24 cellular contexts compared by ENCODE assay signal in the genomic region with DNA sequence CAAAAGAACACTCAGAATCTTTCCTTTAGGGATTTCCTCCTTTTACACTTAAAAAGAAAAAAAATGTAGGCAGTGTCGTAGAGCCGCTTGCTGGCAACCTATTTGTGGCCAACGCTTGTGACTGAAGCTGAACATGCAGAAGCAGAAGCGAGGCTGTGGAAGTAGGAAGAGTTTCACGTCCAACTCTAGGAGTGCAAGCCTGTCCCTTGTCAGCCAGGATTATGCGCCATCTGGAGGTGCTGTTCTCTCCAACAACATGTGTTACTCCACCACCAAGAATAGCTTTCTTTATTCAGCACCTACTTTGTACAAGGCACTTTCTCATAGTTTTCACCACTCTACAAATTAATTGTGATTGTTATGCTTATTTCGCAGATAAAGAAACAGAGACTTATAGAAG.
DNase-seq lines count a peak whose midpoint lies in the region; ATAC-seq and TF ChIP-seq lines count a peak whose summit lies in the region.
"Had no signal": no experiment of that assay in that cellular context is flagged by ENCODE, and none has a peak within 500 bp of the region (broad histone marks: within the 10 kb centered on the region; RNA-seq: fewer than 3 reads in every experiment).

No MANE protein-coding gene starts in this region.

- in situ Hi-C loops in brain microvascular endothelial cell (cut with HindIII; ENCODE audit: low pct_ligation_motif_present, low sequenced_read_pairs) = no loop called here

- no peaks in the 10 kb centered on the region for H3K27me3 ChIP-seq in brain microvascular endothelial cell (replicated peaks)
- H3K27me3 ChIP-seq: upper lobe of right lung had no signal

- no peaks in the 10 kb centered on the region for H3K36me3 ChIP-seq in brain microvascular endothelial cell (replicated peaks)
- H3K36me3 ChIP-seq: upper lobe of right lung had no signal

- DNase-seq in NCI-H82 (lab: John Stamatoyannopoulos, UW) (peak; percentile 60), NCI-H82 treated with DMSO at 0.1 percent for 48 hours (lab: John Stamatoyannopoulos, UW; ENCODE audit: unreplicated experiment) (no peak), NB4 (ENCODE audit: low read depth) (peak; percentile 30), brain microvascular endothelial cell (no peak), superior temporal gyrus (ENCODE audit: extremely low spot score) (peak; percentile 66)
- DNase-seq in stimulated activated CD4-positive, alpha-beta T cell treated with anti-CD3 and anti-CD28 coated beads, Interleukin-4, amount 100 ng/mL, for 1 hour = no peak
- DNase-seq: activated CD4-positive, alpha-beta T cell treated with anti-CD3 and anti-CD28 coated beads, Interleukin-2, amount 10 ng/mL, durations not matched to agents 24 days and 14 days; activated naive CD4-positive, alpha-beta T cell treated with anti-CD3 and anti-CD28 coated beads, Interleukin-2, amount 10 ng/mL, durations not matched to agents 7 days and 5 days; CD4-positive, alpha-beta T cell; glutamatergic neuron; HFFc6; KBM-7; NCI-H146; NCI-H345; NK-92 treated with Interleukin-12 subunit alpha and Interleukin-12 subunit beta, amount 100 ng/mL, for 24 hours; SHP77; stimulated activated CD4-positive, alpha-beta T cell treated with anti-CD3 and anti-CD28 coated beads, Interleukin-12 subunit alpha, Interleukin-12 subunit beta, amount 100 ng/mL, for 4 hours; T-helper 17 cell; upper lobe of right lung had no signal

- ATAC-seq in GM19455 (IDR thresholded peaks at IDR 0.05; ENCODE audit: unreplicated experiment) = no peak
- no peak for ATAC-seq in HG03565 (IDR thresholded peaks at IDR 0.05; ENCODE audit: unreplicated experiment)
- ATAC-seq: esophagus mucosa; natural killer cell treated with Interleukin-12 subunit alpha and Interleukin-12 subunit beta and Interleukin-15 and Interleukin-18, amount 100 ng/mL, for 72 hours; T-helper 17 cell; upper lobe of right lung had no signal

- TF ChIP-seq CTCF in NB4 (IDR thresholded peaks at IDR 0.05; ENCODE audit: low read depth, low read length) = peak; percentile 12
- peak; percentile 20 for TF ChIP-seq CTCF in brain microvascular endothelial cell (IDR thresholded peaks at IDR 0.05; ENCODE audit: low read depth, low read length, missing control alignments)

- H3K27ac ChIP-seq in brain microvascular endothelial cell = no peak overlapping the region
- H3K27ac ChIP-seq: coronary artery, upper lobe of right lung had no signal

- no peak for TF ChIP-seq POLR2A in NB4 (IDR thresholded peaks at IDR 0.05; ENCODE audit: extremely low read depth, insufficient read length)

- no peak overlapping the region for H3K4me3 ChIP-seq in NB4 (ENCODE audit: low read depth, low read length)
- no peak overlapping the region for H3K4me3 ChIP-seq in brain microvascular endothelial cell (ENCODE audit: low read depth, low read length)
- H3K4me3 ChIP-seq: coronary artery, upper lobe of right lung had no signal

Comparison
In these comparisons a context has a peak if more than half of its experiments do, and no peak if none do; other contexts are left out.
1. DNase-seq: peak in NCI-H82 (single experiment), NB4 (single experiment) and superior temporal gyrus (single experiment); none in NCI-H82 treated with DMSO at 0.1 percent for 48 hours (single experiment), brain microvascular endothelial cell (single experiment) and stimulated activated CD4-positive, alpha-beta T cell treated with anti-CD3 and anti-CD28 coated beads, Interleukin-4, amount 100 ng/mL, for 1 hour (single experiment).